ENCODE assay signal across 29 cellular contexts in genomic region chr4:84501721-84502267, GRCh38. TPM values are rescaled to one million over a fixed set of nuclear protein-coding genes. Genes with fewer than 3 reads are reported as not detected.
DNase-seq lines count a peak whose midpoint lies in the region; ATAC-seq and TF ChIP-seq lines count a peak whose summit lies in the region.
"Had no signal": no experiment of that assay in that cellular context is flagged by ENCODE, and none has a peak within 500 bp of the region (broad histone marks: within the 10 kb centered on the region; RNA-seq: fewer than 3 reads in every experiment).

No MANE protein-coding gene starts in this region.

- DNase-seq in H9: peak; percentile 59
- no peak for DNase-seq in IMR-90
- DNase-seq in esophagus squamous epithelium (lab: John Stamatoyannopoulos, UW): no peak
- DNase-seq in neural crest cell (ENCODE audit: low read depth, low spot score): no peak
- DNase-seq in substantia nigra (lab: John Stamatoyannopoulos, UW): no peak
- DNase-seq in activated T-helper 2 cell treated with anti-CD3 and anti-CD28 coated beads, Interferon-gamma antibody, Interleukin-2, Interleukin-4, amounts not matched to agents 10 μg/mL and 5 μg/mL and 100 μg/mL, durations not matched to agents 14 hours and 24 hours and 36 hours (ENCODE audit: low spot score): no peak
- no peak for DNase-seq in inferior parietal cortex (ENCODE audit: extremely low spot score)
- DNase-seq: activated CD4-positive, alpha-beta T cell treated with anti-CD3 and anti-CD28 coated beads for 4 hours; activated CD8-positive, alpha-beta memory T cell treated with anti-CD3 and anti-CD28 coated beads, Interleukin-2, amount 10 ng/mL, durations not matched to agents 7 days and 5 days; cerebellar nuclear complex; foreskin keratinocyte; HFFc6; lower lobe of right lung; NCI-H1436 treated with DMSO at 0.1 percent for 48 hours; NCI-H2171 treated with DMSO at 0.1 percent for 48 hours; NCI-H524 treated with DMSO at 0.1 percent for 48 hours; SJCRH30; stimulated activated CD8-positive, alpha-beta memory T cell treated with anti-CD3 and anti-CD28 coated beads, Interleukin-4, amount 100 ng/mL, for 48 hours; upper lobe of right lung had no signal

- no peak overlapping the region for H2BK12ac ChIP-seq in H9 (ENCODE audit: insufficient read length, low read depth, low read length)

- no peak for ATAC-seq in IMR-90 (ENCODE audit: low read depth)
- no peak for ATAC-seq in HG03442 (IDR thresholded peaks at IDR 0.05; ENCODE audit: unreplicated experiment)
- ATAC-seq: activated CD8-positive, alpha-beta memory T cell treated with anti-CD3 and anti-CD28 coated beads, Interleukin-2, amount 10 ng/mL, durations not matched to agents 7 days and 5 days; foreskin keratinocyte; lower lobe of right lung; upper lobe of right lung had no signal

- peaks cover 83% of the 10 kb centered on the region for H3K27me3 Mint-ChIP-seq in H9 (ENCODE audit: low read depth)
- H3K27me3 Mint-ChIP-seq in neural crest cell (ENCODE audit: low read depth): peaks cover 83% of the 10 kb centered on the region
- peaks cover 76% of the 10 kb centered on the region for H3K27me3 Mint-ChIP-seq in activated T-helper 2 cell treated with anti-CD3 and anti-CD28 coated beads, Interferon-gamma antibody, Interleukin-2, Interleukin-4, amounts not matched to agents 10 μg/mL and 5 μg/mL and 100 μg/mL, durations not matched to agents 14 hours and 24 hours and 36 hours (ENCODE audit: low read depth)

- intact Hi-C loops in IMR-90 (cut with micrococcal nuclease) (loop anchor here (10.0 kb wide), 1 partner anchor 247 kb away; no protein-coding TSS in a partner anchor), esophagus squamous epithelium (cut with DNase I) (no loop called here)
- intact Hi-C loops in activated T-helper 2 cell treated with anti-CD3 and anti-CD28 coated beads, Interferon-gamma antibody, Interleukin-2, Interleukin-4, amounts not matched to agents 10 μg/mL and 5 μg/mL and 100 μg/mL, durations not matched to agents 14 hours and 24 hours and 36 hours (cut with micrococcal nuclease): loop anchor here (2.0 kb wide), 2 partner anchors 81 to 857 kb away; partner anchors contain the start of gene CDS1

- H2BK5ac ChIP-seq in H9 (ENCODE audit: insufficient read length, low read length): no peak overlapping the region
- H2BK5ac ChIP-seq in IMR-90 (ENCODE audit: low read depth, low read length, poor library complexity, severe bottlenecking): no peak overlapping the region

- BruUV-seq in IMR-90 (replicated peaks; lab: Mats Ljungman, UMichigan): no TSS peak

- H3K4me1 ChIP-seq in H9 (ENCODE audit: insufficient read depth, low read length) (no peaks in the 10 kb centered on the region; the same call in 1 of the 2 replicates), IMR-90 (ENCODE audit: control insufficient read depth, insufficient read depth, low read length) (no peaks in the 10 kb centered on the region), esophagus squamous epithelium (peaks cover 9 to 45% (median 21%) of the 10 kb centered on the region in 3 donors)
- H3K4me1 ChIP-seq: foreskin keratinocyte, SJCRH30 had no signal

- peak overlapping the region; percentile 7 to 74 for H3K4me3 Mint-ChIP-seq in H9
- H3K4me3 Mint-ChIP-seq in neural crest cell: peak overlapping the region; percentile 43
- no peak overlapping the region for H3K4me3 Mint-ChIP-seq in activated T-helper 2 cell treated with anti-CD3 and anti-CD28 coated beads, Interferon-gamma antibody, Interleukin-2, Interleukin-4, amounts not matched to agents 10 μg/mL and 5 μg/mL and 100 μg/mL, durations not matched to agents 14 hours and 24 hours and 36 hours (ENCODE audit: low read depth)
- H3K4me3 Mint-ChIP-seq: activated CD8-positive, alpha-beta memory T cell treated with anti-CD3 and anti-CD28 coated beads, Interleukin-2, amount 10 ng/mL, durations not matched to agents 7 days and 5 days; activated naive CD8-positive, alpha-beta T cell; HFFc6 had no signal

- no peak overlapping the region for H4K91ac ChIP-seq in H9 (ENCODE audit: insufficient read length, low read depth, low read length)
- no peak overlapping the region for H4K91ac ChIP-seq in IMR-90 (ENCODE audit: insufficient read depth, low read depth, low read length)

- peaks cover 13% of the 10 kb centered on the region for H3K23me2 ChIP-seq in H9 (ENCODE audit: insufficient read length, low read depth, low read length, poor library complexity, severe bottlenecking)

- H2BK20ac ChIP-seq in H9 (ENCODE audit: low read depth, low read length, poor library complexity, severe bottlenecking): no peak overlapping the region
- H2BK20ac ChIP-seq in IMR-90 (ENCODE audit: low read depth, low read length): no peak overlapping the region

- no peak for TF ChIP-seq POLR2A in IMR-90 (IDR thresholded peaks at IDR 0.05; ENCODE audit: low read depth, low read length)
- no peak for TF ChIP-seq POLR2A in esophagus squamous epithelium (IDR thresholded peaks at IDR 0.05)

- no peak overlapping the region for H2AFZ ChIP-seq in H9 (ENCODE audit: low read length)
- H2AFZ ChIP-seq in IMR-90 (replicated peaks; ENCODE audit: low read length, poor library complexity): peak overlapping the region; percentile 41
- H2AFZ ChIP-seq: hepatocyte had no signal

- H3K9me1 ChIP-seq in IMR-90 (ENCODE audit: insufficient read depth, low read length): no peaks in the 10 kb centered on the region

- TF ChIP-seq RAD21 in IMR-90 (IDR thresholded peaks at IDR 0.05; ENCODE audit: low read length): no peak

- H2BK120ac ChIP-seq in H9 (ENCODE audit: low read depth, low read length, poor library complexity, severe bottlenecking) (no peak overlapping the region), IMR-90 (ENCODE audit: low read depth, low read length) (no peak overlapping the region)

- H3K36me3 ChIP-seq in IMR-90 (ENCODE audit: control insufficient read depth, insufficient read depth, low read length): no peaks in the 10 kb centered on the region
- H3K36me3 ChIP-seq in esophagus squamous epithelium: no peaks in the 10 kb centered on the region
- H3K36me3 ChIP-seq: ascending aorta, lower lobe of right lung, SJCRH30, upper lobe of right lung had no signal

- POLR2A ChIA-PET in IMR-90 (lab: Charles Lee; ENCODE audit: unreplicated experiment): no interaction called here

- H4K8ac ChIP-seq in H9 (replicated peaks; ENCODE audit: insufficient read length, low read depth, low read length) (no peak overlapping the region), IMR-90 (ENCODE audit: low read depth in 2 of 2, low read length in 2 of 2) (no peak overlapping the region)

- H3K27ac ChIP-seq in H9 (ENCODE audit: insufficient read length, low read depth, low read length) (no peak overlapping the region), IMR-90 (ENCODE audit: insufficient read depth, low read length) (no peak overlapping the region), esophagus squamous epithelium (peak overlapping the region; percentile 43 to 92 (median 88)), substantia nigra (ENCODE audit: low read depth, low read length, poor library complexity, severe bottlenecking) (no peak overlapping the region)
- H3K27ac ChIP-seq: ascending aorta, foreskin keratinocyte, hepatocyte, KMS-11, lower lobe of right lung, SJCRH30, upper lobe of right lung had no signal

- H3K79me2 ChIP-seq in H9 (ENCODE audit: insufficient read depth, low read length): no peaks in the 10 kb centered on the region
- H3K79me2 ChIP-seq: hepatocyte had no signal

- H3K9ac ChIP-seq in H9 (ENCODE audit: extremely low read depth, insufficient read length, low read length): no peak overlapping the region
- no peak overlapping the region for H3K9ac ChIP-seq in IMR-90 (ENCODE audit: low read depth, low read length)
- H3K9ac ChIP-seq: KMS-11 had no signal

- WGBS in H9 (ENCODE audit: extremely low coverage, insufficient read length, low lambda C conversion rate): no CpG with 5 or more reads among the region's 33 CpGs
- WGBS in IMR-90 (ENCODE audit: extremely low coverage in 2 of 2, insufficient read length in 1 of 2), 2 experiments: 2% methylated on average over 13 of the region's 33 CpGs; no CpG with 5 or more reads in 1 of the 2 experiments
- WGBS in esophagus squamous epithelium, 2 donors: 7 to 23% methylated on average over 19 to 30 of the region's 33 CpGs

- no peak overlapping the region for H3K4ac ChIP-seq in H9 (ENCODE audit: low read depth, low read length)
- no peak overlapping the region for H3K4ac ChIP-seq in IMR-90 (ENCODE audit: low read depth, low read length)

- H3K4me1 Mint-ChIP-seq in H9: peaks cover 38 to 53% of the 10 kb centered on the region in 2 experiments
- peaks cover 53% of the 10 kb centered on the region for H3K4me1 Mint-ChIP-seq in neural crest cell
- H3K4me1 Mint-ChIP-seq in activated T-helper 2 cell treated with anti-CD3 and anti-CD28 coated beads, Interferon-gamma antibody, Interleukin-2, Interleukin-4, amounts not matched to agents 10 μg/mL and 5 μg/mL and 100 μg/mL, durations not matched to agents 14 hours and 24 hours and 36 hours (ENCODE audit: low read depth): peaks cover 6% of the 10 kb centered on the region

- H2BK15ac ChIP-seq in H9 (ENCODE audit: low read depth, low read length) (no peak overlapping the region), IMR-90 (ENCODE audit: low read depth, low read length) (no peak overlapping the region)

- TF ChIP-seq CTCF in H9 (conservative IDR thresholded peaks at IDR 0.05): no peak
- no peak for TF ChIP-seq CTCF in IMR-90 (conservative IDR thresholded peaks at IDR 0.05; ENCODE audit: low read depth, low read length)
- no peak for TF ChIP-seq CTCF in esophagus squamous epithelium (IDR thresholded peaks at IDR 0.05)
- TF ChIP-seq CTCF in neural crest cell (conservative IDR thresholded peaks at IDR 0.05): no peak

- H4K20me1 ChIP-seq in H9 (ENCODE audit: control insufficient read depth, insufficient read depth, insufficient read length) (peaks cover 3% of the 10 kb centered on the region), IMR-90 (ENCODE audit: insufficient read depth, low read length) (no peaks in the 10 kb centered on the region)

- dilution Hi-C loops in IMR-90 (cut with HindIII; ENCODE audit: low sequenced_read_pairs, unreplicated experiment): no loop called here

- no peaks in the 10 kb centered on the region for H3K9me3 ChIP-seq in H9 (ENCODE audit: control insufficient read depth, low read depth, low read length)
- peaks cover 15% of the 10 kb centered on the region for H3K9me3 ChIP-seq in IMR-90 (ENCODE audit: control insufficient read depth, insufficient read depth, low read length)
- H3K9me3 ChIP-seq in esophagus squamous epithelium: no peaks in the 10 kb centered on the region
- H3K9me3 ChIP-seq: ascending aorta, lower lobe of right lung, SJCRH30, upper lobe of right lung had no signal

- H3K36me3 Mint-ChIP-seq in H9 (ENCODE audit: insufficient read depth in 1 of 3, low read depth in 3 of 3) (no peaks in the 10 kb centered on the region), neural crest cell (ENCODE audit: low read depth) (peaks cover 2% of the 10 kb centered on the region)
- peaks cover 1% of the 10 kb centered on the region for H3K36me3 Mint-ChIP-seq in activated T-helper 2 cell treated with anti-CD3 and anti-CD28 coated beads, Interferon-gamma antibody, Interleukin-2, Interleukin-4, amounts not matched to agents 10 μg/mL and 5 μg/mL and 100 μg/mL, durations not matched to agents 14 hours and 24 hours and 36 hours (ENCODE audit: low read depth)

- H4K5ac ChIP-seq in H9 (ENCODE audit: insufficient read length, low read depth, low read length): no peak overlapping the region
- no peak overlapping the region for H4K5ac ChIP-seq in IMR-90 (ENCODE audit: low read depth, low read length)

- peaks cover 0 to 3% of the 10 kb centered on the region in 2 experiments; a peak in 1 of 5 replicates for H3K9me3 Mint-ChIP-seq in H9
- H3K9me3 Mint-ChIP-seq in neural crest cell: no peaks in the 10 kb centered on the region
- peaks cover 7% of the 10 kb centered on the region for H3K9me3 Mint-ChIP-seq in activated T-helper 2 cell treated with anti-CD3 and anti-CD28 coated beads, Interferon-gamma antibody, Interleukin-2, Interleukin-4, amounts not matched to agents 10 μg/mL and 5 μg/mL and 100 μg/mL, durations not matched to agents 14 hours and 24 hours and 36 hours

- H3K14ac ChIP-seq in H9 (ENCODE audit: insufficient read depth, low read length) (no peak overlapping the region), IMR-90 (replicated peaks; ENCODE audit: low read depth, low read length) (no peak overlapping the region)

- peak overlapping the region; percentile 61 for H3K4me2 ChIP-seq in H9 (ENCODE audit: insufficient read depth, insufficient read length, low read length)
- no peak overlapping the region for H3K4me2 ChIP-seq in IMR-90 (ENCODE audit: low read depth, low read length)
- H3K4me2 ChIP-seq: hepatocyte, KMS-11 had no signal

- H3K27me3 ChIP-seq in H9 (ENCODE audit: insufficient read depth, low read length): peaks cover 61% of the 10 kb centered on the region
- peaks cover 69% of the 10 kb centered on the region for H3K27me3 ChIP-seq in IMR-90 (ENCODE audit: control insufficient read depth, insufficient read depth, low read length)
- H3K27me3 ChIP-seq in esophagus squamous epithelium: peaks cover 8 to 100% (median 31%) of the 10 kb centered on the region in 4 donors
- H3K27me3 ChIP-seq: SJCRH30 had no signal

- H3K18ac ChIP-seq in H9 (ENCODE audit: insufficient read length, low read depth, low read length): no peak overlapping the region
- H3K18ac ChIP-seq in IMR-90 (ENCODE audit: low read depth, low read length): no peak overlapping the region

- H3K23ac ChIP-seq in H9 (ENCODE audit: insufficient read length, low read depth, low read length) (no peak overlapping the region), IMR-90 (ENCODE audit: low read depth, low read length) (no peak overlapping the region)

- H3K4me3 ChIP-seq in IMR-90 (ENCODE audit: insufficient read depth, low read depth, low read length): no peak overlapping the region
- peak overlapping the region; percentile 4 to 71 (median 60) for H3K4me3 ChIP-seq in esophagus squamous epithelium
- H3K4me3 ChIP-seq: ascending aorta, hepatocyte, lower lobe of right lung, SJCRH30, upper lobe of right lung had no signal

- H3K79me1 ChIP-seq in H9 (ENCODE audit: insufficient read depth, low read depth, low read length, poor library complexity, severe bottlenecking) (no peaks in the 10 kb centered on the region), IMR-90 (ENCODE audit: low read depth in 1 of 2, low read length in 2 of 2) (no peaks in the 10 kb centered on the region)

- H3K27ac Mint-ChIP-seq in H9 (no peak overlapping the region), neural crest cell (ENCODE audit: unreplicated experiment) (no peak overlapping the region)
- H3K27ac Mint-ChIP-seq in activated T-helper 2 cell treated with anti-CD3 and anti-CD28 coated beads, Interferon-gamma antibody, Interleukin-2, Interleukin-4, amounts not matched to agents 10 μg/mL and 5 μg/mL and 100 μg/mL, durations not matched to agents 14 hours and 24 hours and 36 hours: no peak overlapping the region
- H3K27ac Mint-ChIP-seq: activated CD8-positive, alpha-beta memory T cell treated with anti-CD3 and anti-CD28 coated beads, Interleukin-2, amount 10 ng/mL, durations not matched to agents 7 days and 5 days; activated naive CD8-positive, alpha-beta T cell; HFFc6 had no signal

- in situ Hi-C loops in IMR-90 (cut with MboI; ENCODE audit: low sequenced_read_pairs): loop anchor here (10.0 to 25.0 kb wide), 3 partner anchors 727 to 989 kb away; no protein-coding TSS in a partner anchor

- CTCF ChIA-PET in IMR-90 (lab: Yijun Ruan, JAX): interaction anchor here (1.3 kb wide), 1 partner anchor 19 kb away, joined by 4 read pairs; no protein-coding TSS in a partner anchor

- H2AK9ac ChIP-seq in IMR-90 (replicated peaks; ENCODE audit: low read depth, low read length, poor library complexity): no peak overlapping the region

- H3T11ph ChIP-seq in H9 (ENCODE audit: low read length): no peak overlapping the region

- H2AK5ac ChIP-seq in H9 (ENCODE audit: insufficient read length, low read length): no peak overlapping the region
- H2AK5ac ChIP-seq in IMR-90 (ENCODE audit: low read depth, low read length): no peak overlapping the region

- H3K56ac ChIP-seq in H9 (ENCODE audit: insufficient read length, low read depth, low read length) (no peak overlapping the region), IMR-90 (ENCODE audit: extremely low read depth, insufficient read depth, low read length) (no peak overlapping the region)

RNA-seq across cellular contexts. Expression of gene NKX6-1, which starts 2.7 kb away (rescaled TPM):
- total RNA-seq in H9 (2021) (0.09 TPM in 1 of 2 replicates, not detected in the other), IMR-90 (2012; rRNA removed) (under 0.01 TPM in 1 of 2 replicates, not detected in the other), esophagus squamous epithelium (10 to 100 TPM in 1 of 4 donors, 1 to 10 TPM in 1, under 1 TPM in 2; 0.66 to 10.5 (median 2.0) TPM), neural crest cell (19.2 and 21.1 TPM in 2 replicates)
- 0.17 and 0.24 TPM in 2 replicates for polyA plus RNA-seq in IMR-90 (2012; rRNA removed)
- polyA plus RNA-seq in IMR-90 (2012; cell fraction: cytosol; rRNA removed): 0.10 and 0.25 TPM in 2 replicates
- polyA plus RNA-seq in IMR-90 (2012; cell fraction: nucleus; rRNA removed; ENCODE audit: low replicate concordance): 0.17 and 0.22 TPM in 2 replicates
- total RNA-seq in activated T-helper 2 cell treated with anti-CD3 and anti-CD28 coated beads, Interferon-gamma antibody, Interleukin-2, Interleukin-4, amounts not matched to agents 10 μg/mL and 5 μg/mL and 100 μg/mL, durations not matched to agents 14 hours and 24 hours and 36 hours: not detected in 2 replicates
- total RNA-seq: activated CD8-positive, alpha-beta memory T cell treated with anti-CD3 and anti-CD28 coated beads, Interleukin-2, amount 10 ng/mL, durations not matched to agents 7 days and 5 days; ascending aorta; epithelial cell of proximal tubule; foreskin keratinocyte; hepatocyte; HFFc6; kidney epithelial cell; lower lobe of right lung; pulmonary artery endothelial cell; skeletal muscle tissue; T-helper 1 cell treated with Interleukin-12 subunit alpha and Interleukin-12 subunit beta and Interleukin-4 antibody, amounts not matched to agents 30 ng/mL and 1 ng/mL, for 36 hours; upper lobe of right lung had no signal
- polyA plus RNA-seq: foreskin keratinocyte, hepatocyte had no signal

Comparison
In these comparisons a context has a peak if more than half of its experiments do, and no peak if none do; other contexts are left out.
1. H3K27ac ChIP-seq: peak in esophagus squamous epithelium (4 of 4); none in H9 (single experiment), IMR-90 (single experiment) and substantia nigra (single experiment).